ENCODE assay signal across 20 cellular contexts in genomic region chr17:66355510-66355909, GRCh38. TPM values are rescaled to one million over a fixed set of nuclear protein-coding genes. Genes with fewer than 3 reads are reported as not detected.
A peak's percentile ranks its signal among the peaks of the same experiment; 100 is the strongest.
DNase-seq lines count a peak whose midpoint lies in the region; ATAC-seq and TF ChIP-seq lines count a peak whose summit lies in the region.
"Had no signal": no experiment of that assay in that cellular context is flagged by ENCODE, and none has a peak within 500 bp of the region (broad histone marks: within the 10 kb centered on the region; RNA-seq: fewer than 3 reads in every experiment).

No MANE protein-coding gene starts in this region.

- 78 to 82% methylated on average over 2 of the region's 2 CpGs for WGBS in GM23248 (ENCODE audit: low coverage in 1 of 2, low lambda C conversion rate in 2 of 2, missing lambda C conversion rate in 2 of 2), 2 experiments
- WGBS in IMR-90 (ENCODE audit: extremely low coverage in 2 of 2, insufficient read length in 1 of 2), 2 experiments: no CpG with 5 or more reads among the region's 2 CpGs

- DNase-seq in GM23248 (peak; percentile 20), IMR-90 (peak; percentile 40), osteoblast (ENCODE audit: insufficient read length, low spot score, missing footprints) (no peak), NCI-H1092 treated with DMSO at 0.1 percent for 48 hours (lab: John Stamatoyannopoulos, UW) (no peak), MG63 (no peak)
- DNase-seq: ACHN; Caco-2; CD4-positive, alpha-beta memory T cell; DMS 273 treated with DMSO at 0.1 percent for 48 hours; DND-41; Kasumi-1; NCI-H1436 treated with DMSO at 0.1 percent for 48 hours; NCI-H2029; NCI-H345; SJCRH30 had no signal

- H3K9me3 Mint-ChIP-seq in brain: peaks cover 0 to 3% (median 0%) of the 10 kb centered on the region in 5 experiments
- H3K9me3 Mint-ChIP-seq: CD4-positive, alpha-beta memory T cell; GM23338 had no signal

- peaks cover 48% of the 10 kb centered on the region for H3K4me1 ChIP-seq in GM23248 (ENCODE audit: insufficient read depth)
- H3K4me1 ChIP-seq in IMR-90 (ENCODE audit: control insufficient read depth, insufficient read depth, low read length): peaks cover 23% of the 10 kb centered on the region
- peaks cover 36% of the 10 kb centered on the region for H3K4me1 ChIP-seq in osteoblast (ENCODE audit: insufficient read depth, low read length)
- H3K4me1 ChIP-seq: BLaER1 had no signal

- H2BK15ac ChIP-seq in IMR-90 (ENCODE audit: low read depth, low read length): no peak overlapping the region; the same call in 2 of the 3 replicates

- H2AK9ac ChIP-seq in IMR-90 (replicated peaks; ENCODE audit: low read depth, low read length, poor library complexity): no peak overlapping the region

- H3K4me3 Mint-ChIP-seq in brain: peak overlapping the region in 2 of 5 experiments; percentile 10 to 58
- H3K4me3 Mint-ChIP-seq: CD4-positive, alpha-beta memory T cell; GM23338 had no signal

- peaks cover 34 to 86% of the 10 kb centered on the region in 2 experiments for H3K79me1 ChIP-seq in IMR-90 (ENCODE audit: low read depth in 1 of 2, low read length in 2 of 2)

- TF ChIP-seq CTCF in IMR-90 (conservative IDR thresholded peaks at IDR 0.05; ENCODE audit: low read depth, low read length): no peak
- TF ChIP-seq CTCF in brain (conservative IDR thresholded peaks at IDR 0.05): no peak
- TF ChIP-seq CTCF in osteoblast (IDR thresholded peaks at IDR 0.05; ENCODE audit: extremely low read depth, low read depth, low read length): no peak

- H3K27me3 ChIP-seq in GM23248 (replicated peaks; ENCODE audit: insufficient read depth): no peaks in the 10 kb centered on the region
- no peaks in the 10 kb centered on the region for H3K27me3 ChIP-seq in IMR-90 (ENCODE audit: control insufficient read depth, insufficient read depth, low read length)
- no peaks in the 10 kb centered on the region for H3K27me3 ChIP-seq in osteoblast (ENCODE audit: insufficient read depth, low read length)
- no peaks in the 10 kb centered on the region for H3K27me3 ChIP-seq in MG63
- H3K27me3 ChIP-seq: BLaER1, SJCRH30 had no signal

- in situ Hi-C loops in GM23248 (cut with MboI) (no loop called here), IMR-90 (cut with MboI; ENCODE audit: low sequenced_read_pairs) (no loop called here)

- peaks cover 39% of the 10 kb centered on the region for H3F3A ChIP-seq in GM23248 (ENCODE audit: insufficient read depth)

- H3K4me2 ChIP-seq in GM23248 (ENCODE audit: unreplicated experiment) (peak overlapping the region; percentile 65), IMR-90 (ENCODE audit: low read depth, low read length) (no peak overlapping the region), osteoblast (ENCODE audit: insufficient read depth, low read length) (peak overlapping the region; percentile 73)
- H3K4me2 ChIP-seq: BLaER1, GM23338 had no signal

- H4K20me1 ChIP-seq in GM23248 (ENCODE audit: insufficient read depth): peaks cover 7% of the 10 kb centered on the region; the same call in 1 of the 2 replicates
- peaks cover 37% of the 10 kb centered on the region for H4K20me1 ChIP-seq in IMR-90 (ENCODE audit: insufficient read depth, low read length)
- peaks cover 55% of the 10 kb centered on the region for H4K20me1 ChIP-seq in osteoblast (ENCODE audit: insufficient read depth, low read length)
- H4K20me1 ChIP-seq: BLaER1 had no signal

- TF ChIP-seq RAD21 in IMR-90 (IDR thresholded peaks at IDR 0.05; ENCODE audit: low read length): no peak

- H3K36me3 Mint-ChIP-seq in brain: peaks cover 3% of the 10 kb centered on the region

- peaks cover 35% of the 10 kb centered on the region for H3K9me1 ChIP-seq in IMR-90 (ENCODE audit: insufficient read depth, low read length)

- peak overlapping the region; percentile 86; the same call in 1 of the 2 replicates for H2BK20ac ChIP-seq in IMR-90 (ENCODE audit: low read depth, low read length)

- peak overlapping the region; percentile 28; the same call in 1 of the 2 replicates for H3K4ac ChIP-seq in IMR-90 (ENCODE audit: low read depth, low read length)

- H3K9me3 ChIP-seq in GM23248 (ENCODE audit: low read depth) (no peaks in the 10 kb centered on the region), IMR-90 (ENCODE audit: control insufficient read depth, insufficient read depth, low read length) (no peaks in the 10 kb centered on the region), osteoblast (ENCODE audit: low read depth, low read length) (no peaks in the 10 kb centered on the region), MG63 (no peaks in the 10 kb centered on the region)
- H3K9me3 ChIP-seq: BLaER1, Caco-2, HAP-1, SJCRH30 had no signal

- H3K4me1 Mint-ChIP-seq in brain: peaks cover 35% of the 10 kb centered on the region

- no peaks in the 10 kb centered on the region for H3K9me2 ChIP-seq in GM23248 (ENCODE audit: insufficient read depth)

- POLR2A ChIA-PET in IMR-90 (lab: Charles Lee; ENCODE audit: unreplicated experiment): no interaction called here

- H3K36me3 ChIP-seq in GM23248 (ENCODE audit: low read depth) (no peaks in the 10 kb centered on the region), IMR-90 (ENCODE audit: control insufficient read depth, insufficient read depth, low read length) (no peaks in the 10 kb centered on the region), osteoblast (ENCODE audit: insufficient read depth, low read length) (no peaks in the 10 kb centered on the region), MG63 (no peaks in the 10 kb centered on the region)
- H3K36me3 ChIP-seq: BLaER1, HAP-1, SJCRH30 had no signal

- H3K4me3 ChIP-seq in GM23248: no peak overlapping the region
- H3K4me3 ChIP-seq in IMR-90 (ENCODE audit: insufficient read depth, low read depth, low read length): no peak overlapping the region
- H3K4me3 ChIP-seq in osteoblast (ENCODE audit: insufficient read depth, low read length): no peak overlapping the region
- H3K4me3 ChIP-seq in MG63: no peak overlapping the region
- H3K4me3 ChIP-seq: BLaER1, GM23338, HAP-1, SJCRH30 had no signal

- TF ChIP-seq POLR2A in IMR-90 (IDR thresholded peaks at IDR 0.05; ENCODE audit: low read depth, low read length): no peak

- peak overlapping the region in 4 of 5 experiments; percentile 20 to 76 (median 58) for H3K27ac Mint-ChIP-seq in brain
- H3K27ac Mint-ChIP-seq: GM23338 had no signal

- H3K27me3 Mint-ChIP-seq in brain: no peaks in the 10 kb centered on the region
- H3K27me3 Mint-ChIP-seq: CD4-positive, alpha-beta memory T cell had no signal

- ATAC-seq in IMR-90 (ENCODE audit: low read depth) (no peak), GM18511 (IDR thresholded peaks at IDR 0.05; ENCODE audit: unreplicated experiment) (no peak)
- ATAC-seq: GM23338 had no signal

- H3K9ac ChIP-seq in GM23248: no peak overlapping the region
- no peak overlapping the region for H3K9ac ChIP-seq in IMR-90 (ENCODE audit: low read depth, low read length)
- H3K9ac ChIP-seq: BLaER1 had no signal

- peak overlapping the region; percentile 72; the same call in 1 of the 2 replicates for H3K14ac ChIP-seq in IMR-90 (replicated peaks; ENCODE audit: low read depth, low read length)

- no TSS peak for BruUV-seq in IMR-90 (replicated peaks; lab: Mats Ljungman, UMichigan)

- H2AK5ac ChIP-seq in IMR-90 (ENCODE audit: low read depth, low read length): peak overlapping the region; percentile 89; the same call in 1 of the 2 replicates

- dilution Hi-C loops in IMR-90 (cut with HindIII; ENCODE audit: low sequenced_read_pairs, unreplicated experiment): no loop called here

- intact Hi-C loops in IMR-90 (cut with micrococcal nuclease): loop anchor here (2.0 kb wide), 1 partner anchor 27 kb away; no protein-coding TSS in a partner anchor

- H3K18ac ChIP-seq in IMR-90 (ENCODE audit: low read depth, low read length): peak overlapping the region; percentile 40; the same call in 1 of the 2 replicates

- peak overlapping the region; percentile 81 for H2BK5ac ChIP-seq in IMR-90 (ENCODE audit: low read depth, low read length, poor library complexity, severe bottlenecking)

- peak overlapping the region; percentile 63 for H2BK120ac ChIP-seq in IMR-90 (ENCODE audit: low read depth, low read length)

- 0 out of 2 replicates have a peak overlapping the region, but pooled peaks have one; percentile 28 for H4K91ac ChIP-seq in IMR-90 (ENCODE audit: insufficient read depth, low read depth, low read length)

- H2AFZ ChIP-seq in GM23248 (no peak overlapping the region), IMR-90 (replicated peaks; ENCODE audit: low read length, poor library complexity) (no peak overlapping the region), osteoblast (ENCODE audit: low read length) (no peak overlapping the region)
- H2AFZ ChIP-seq: GM23338 had no signal

- peak overlapping the region in 1 of 2 experiments; percentile 62; a peak in 1 of 4 replicates for H4K8ac ChIP-seq in IMR-90 (ENCODE audit: low read depth in 2 of 2, low read length in 2 of 2)

- H3K56ac ChIP-seq in IMR-90 (ENCODE audit: extremely low read depth, insufficient read depth, low read length): 0 out of 2 replicates have a peak overlapping the region, but pooled peaks have one; percentile 28

- H3K27ac ChIP-seq in GM23248 (0 out of 2 replicates have a peak overlapping the region, but pooled peaks have one; percentile 26), IMR-90 (ENCODE audit: insufficient read depth, low read length) (peak overlapping the region; percentile 79; the same call in 1 of the 2 replicates), osteoblast (ENCODE audit: low read depth, low read length) (peak overlapping the region; percentile 80)
- H3K27ac ChIP-seq: BLaER1, SJCRH30 had no signal

- H3K79me2 ChIP-seq in GM23248 (ENCODE audit: insufficient read depth): peaks cover 98% of the 10 kb centered on the region
- peaks cover 77% of the 10 kb centered on the region for H3K79me2 ChIP-seq in osteoblast (ENCODE audit: insufficient read depth, low read length)

- H4K5ac ChIP-seq in IMR-90 (ENCODE audit: low read depth, low read length): no peak overlapping the region

- CTCF ChIA-PET in IMR-90 (lab: Yijun Ruan, JAX): no interaction called here

- peak overlapping the region; percentile 88; the same call in 1 of the 2 replicates for H3K23ac ChIP-seq in IMR-90 (ENCODE audit: low read depth, low read length)

TF ChIP-seq in IMR-90, 13 proteins besides CTCF, POLR2A, EP300 and RAD21 (continues in another document):
- TF ChIP-seq RCOR1 (IDR thresholded peaks at IDR 0.05; ENCODE audit: insufficient replicate concordance, low read length) (no peak), MAFK (IDR thresholded peaks at IDR 0.05; ENCODE audit: low read depth, low read length) (no peak)

RNA-seq across cellular contexts. Expression of gene PRKCA, which starts 53.1 kb away (rescaled TPM):
- 25.5 and 28.5 TPM in 2 replicates for total RNA-seq in GM23248 (2014; rRNA removed; shearing (Covaris generic))
- polyA plus RNA-seq in GM23248 (2016; fragmentation: Nextera tagmentation; extraction: Ambion mirVana): 17.1 and 17.3 TPM in 2 replicates
- 31.0 and 36.9 TPM in 2 replicates for total RNA-seq in IMR-90 (2012; rRNA removed)
- 42.7 and 46.0 TPM in 2 replicates for polyA plus RNA-seq in IMR-90 (2012; rRNA removed)
- polyA plus RNA-seq in IMR-90 (2012; cell fraction: cytosol; rRNA removed): 23.3 and 24.4 TPM in 2 replicates
- polyA plus RNA-seq in IMR-90 (2012; cell fraction: nucleus; rRNA removed; ENCODE audit: low replicate concordance): 31.3 and 63.0 TPM in 2 replicates
- 20.7 TPM for polyA plus RNA-seq in brain (ENCODE audit: insufficient read depth, low read depth, low replicate concordance)
- 42.7 and 46.0 TPM in 2 replicates for total RNA-seq in osteoblast
- total RNA-seq in MG63 (2014; rRNA removed; shearing (Covaris generic); ENCODE audit: low replicate concordance): 16.6 and 17.3 TPM in 2 replicates

Comparison
In these comparisons a context has a peak if more than half of its experiments do, and no peak if none do; other contexts are left out.
1. DNase-seq: peak in GM23248 (single experiment) and IMR-90 (single experiment); none in osteoblast (single experiment), NCI-H1092 treated with DMSO at 0.1 percent for 48 hours (single experiment) and MG63 (single experiment).
2. H3K27ac ChIP-seq: peak in every context shown above with its lines; median percentile 80 in osteoblast; 79 in IMR-90; 26 in GM23248.